Comparison of ENCODE assay signal across 8 cellular contexts in the genomic region with DNA sequence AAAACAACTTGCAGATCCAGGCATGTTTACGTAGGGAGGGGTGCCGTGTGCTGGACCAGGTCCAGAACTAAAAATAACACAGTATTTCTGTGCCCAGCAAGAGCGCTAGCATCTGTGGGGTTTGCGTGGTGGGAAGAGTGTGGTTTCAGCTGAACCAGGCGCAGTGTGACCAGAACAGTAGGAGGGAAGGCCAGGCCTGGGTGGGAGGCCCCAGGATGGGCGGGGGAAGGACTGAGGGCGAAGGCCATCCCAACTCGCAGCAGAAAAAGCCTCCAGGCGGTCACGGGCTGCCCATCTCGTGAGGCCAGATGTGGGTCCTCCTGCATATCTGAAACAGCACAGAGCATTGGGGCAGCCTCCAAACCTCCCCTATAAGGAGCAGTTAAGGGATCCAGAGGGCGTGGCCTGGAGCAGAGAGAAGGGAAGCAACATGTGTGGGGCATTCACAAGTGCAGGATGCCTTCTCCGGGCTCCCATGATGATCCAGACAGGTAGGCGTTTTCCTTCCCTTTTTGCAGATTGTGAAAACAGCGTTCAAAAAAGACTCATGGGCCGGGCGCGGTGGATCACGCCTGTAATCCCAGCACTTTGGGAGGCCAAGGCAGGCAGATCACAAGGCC. TPM values are rescaled to one million over a fixed set of nuclear protein-coding genes. Genes with fewer than 3 reads are reported as not detected.
DNase-seq lines count a peak whose midpoint lies in the region; ATAC-seq and TF ChIP-seq lines count a peak whose summit lies in the region.

No MANE protein-coding gene starts in this region.

- H3K27me3 ChIP-seq in gastrocnemius medialis = peaks cover 0 to 3% (median 0%) of the 10 kb centered on the region in 3 donors

- in situ Hi-C loops in gastrocnemius medialis (cut with MboI; ENCODE audit: low sequenced_read_pairs in 4 of 4) = no loop called here

- POLR2A ChIA-PET in RWPE1 (lab: Yijun Ruan, JAX; ENCODE audit: low non-redundant PET) = no interaction called here

- intact Hi-C loops in gastrocnemius medialis (cut with DNase I; ENCODE audit: low total_unique reads) = no loop called here

- no peak overlapping the region for H3K4me3 ChIP-seq in gastrocnemius medialis

- H3K4me1 Mint-ChIP-seq in natural killer cell treated with Interleukin-12 subunit alpha and Interleukin-12 subunit beta and Interleukin-15 and Interleukin-18, amount 100 ng/mL, for 72 hours (ENCODE audit: low read depth in 2 of 2) = peaks cover 3 to 6% of the 10 kb centered on the region in 2 donors

- CTCF ChIA-PET in RWPE1 (lab: Yijun Ruan, JAX) = no interaction called here

- no peak overlapping the region for H3K4me3 Mint-ChIP-seq in natural killer cell treated with Interleukin-12 subunit alpha and Interleukin-12 subunit beta and Interleukin-15 and Interleukin-18, amount 100 ng/mL, for 72 hours

- no peaks in the 10 kb centered on the region for H3K9me3 ChIP-seq in gastrocnemius medialis

- H3K4me1 ChIP-seq in gastrocnemius medialis = peaks cover 25 to 30% of the 10 kb centered on the region in 2 donors

- no peaks in the 10 kb centered on the region for H3K9me3 Mint-ChIP-seq in natural killer cell treated with Interleukin-12 subunit alpha and Interleukin-12 subunit beta and Interleukin-15 and Interleukin-18, amount 100 ng/mL, for 72 hours

- H3K27ac ChIP-seq in RWPE1 (peak overlapping the region; percentile 81), gastrocnemius medialis (peak overlapping the region; percentile 17 to 71 (median 56))

- TF ChIP-seq CTCF in RWPE1 (conservative IDR thresholded peaks at IDR 0.05; ENCODE audit: low read depth) = no peak
- TF ChIP-seq CTCF in gastrocnemius medialis (IDR thresholded peaks at IDR 0.05 in 4 of 5, conservative IDR thresholded peaks at IDR 0.05 in 1 of 5) = no peak

- H3K36me3 ChIP-seq in gastrocnemius medialis = no peaks in the 10 kb centered on the region

- peaks cover 11 to 32% of the 10 kb centered on the region in 2 donors for H3K27me3 Mint-ChIP-seq in natural killer cell treated with Interleukin-12 subunit alpha and Interleukin-12 subunit beta and Interleukin-15 and Interleukin-18, amount 100 ng/mL, for 72 hours

- no peaks in the 10 kb centered on the region for H3K36me3 Mint-ChIP-seq in natural killer cell treated with Interleukin-12 subunit alpha and Interleukin-12 subunit beta and Interleukin-15 and Interleukin-18, amount 100 ng/mL, for 72 hours

- peak; percentile 46 to 52 for ATAC-seq in gastrocnemius medialis
- ATAC-seq in GM21825 (IDR thresholded peaks at IDR 0.05; ENCODE audit: unreplicated experiment) = no peak
- ATAC-seq in HG03095 (IDR thresholded peaks at IDR 0.05; ENCODE audit: unreplicated experiment) = no peak
- no peak for ATAC-seq in GM18870 (IDR thresholded peaks at IDR 0.05; ENCODE audit: unreplicated experiment)
- ATAC-seq in natural killer cell treated with Interleukin-12 subunit alpha and Interleukin-12 subunit beta and Interleukin-15 and Interleukin-18, amount 100 ng/mL, for 72 hours = no peak

- H3K27ac Mint-ChIP-seq in natural killer cell treated with Interleukin-12 subunit alpha and Interleukin-12 subunit beta and Interleukin-15 and Interleukin-18, amount 100 ng/mL, for 72 hours = no peak overlapping the region

- TF ChIP-seq POLR2A in gastrocnemius medialis (IDR thresholded peaks at IDR 0.05) = peak in 1 of 2 donors; percentile 20

- peak; percentile 62 for DNase-seq in GDM1 (lab: John Stamatoyannopoulos, UW)
- peak; percentile 52 for DNase-seq in RWPE1 (ENCODE audit: low spot score)
- DNase-seq in foreskin melanocyte = peak; percentile 98
- DNase-seq in gastrocnemius medialis = peak in 1 of 2 donors; percentile 32
- no peak for DNase-seq in natural killer cell treated with Interleukin-12 subunit alpha and Interleukin-12 subunit beta and Interleukin-15 and Interleukin-18, amount 100 ng/mL, for 72 hours (ENCODE audit: low spot score)

RNA-seq across cellular contexts. Expression of gene CD9, which starts 17.8 kb away (rescaled TPM):
- 10 to 100 TPM; 26.7 to 50.6 (median 48.4) TPM for total RNA-seq in gastrocnemius medialis
- total RNA-seq in natural killer cell treated with Interleukin-12 subunit alpha and Interleukin-12 subunit beta and Interleukin-15 and Interleukin-18, amount 100 ng/mL, for 72 hours = 1 to 10 TPM; 1.1 to 3.3 TPM

RNA-seq across cellular contexts. Expression of gene VWF, which starts 57.9 kb away (rescaled TPM):
- 100 to 1,000 TPM in 2 of 4 donors, 10 to 100 TPM in 2; 78.8 to 118 (median 101) TPM for total RNA-seq in gastrocnemius medialis
- total RNA-seq in natural killer cell treated with Interleukin-12 subunit alpha and Interleukin-12 subunit beta and Interleukin-15 and Interleukin-18, amount 100 ng/mL, for 72 hours = not detected

Comparison
In these comparisons a context has a peak if more than half of its experiments do, and no peak if none do; other contexts are left out.
1. ATAC-seq: peak in gastrocnemius medialis (2 of 2); none in GM21825 (single experiment), HG03095 (single experiment), GM18870 (single experiment) and natural killer cell treated with Interleukin-12 subunit alpha and Interleukin-12 subunit beta and Interleukin-15 and Interleukin-18, amount 100 ng/mL, for 72 hours (0 of 2).
2. RNA of gene CD9, which starts 17.8 kb away (total RNA-seq): 26.7 to 50.6 TPM in gastrocnemius medialis; 1.1 to 3.3 TPM in natural killer cell treated with Interleukin-12 subunit alpha and Interleukin-12 subunit beta and Interleukin-15 and Interleukin-18, amount 100 ng/mL, for 72 hours; every median in the first group is over 4 times any median in the second.
3. RNA of gene VWF, which starts 57.9 kb away (total RNA-seq): 78.8 to 118 TPM in gastrocnemius medialis; not detected in natural killer cell treated with Interleukin-12 subunit alpha and Interleukin-12 subunit beta and Interleukin-15 and Interleukin-18, amount 100 ng/mL, for 72 hours; every median in the first group is over 10 times any median in the second.